1 cellular context compared by ENCODE assay signal in genomic region chr2:24046930-24047702, GRCh38.
TF ChIP-seq lines count a peak whose summit lies in the region.

TSS of gene WDCP (minus strand) at chr2:24047391. CDS start at chr2:24039494, 7,897 bp downstream.

TF ChIP-seq in HEK293, 187 proteins besides CTCF, POLR2A, EP300 and RAD21 (continued from another document and continues in another):
- TF ChIP-seq ZNF692 (tag by site-specific recombination; IDR thresholded peaks at IDR 0.05), result peak; percentile 72
- TF ChIP-seq ZNF785 (tag by site-specific recombination; IDR thresholded peaks at IDR 0.05), result no peak
- no peak for TF ChIP-seq ZNF248 (tag by site-specific recombination; IDR thresholded peaks at IDR 0.05)
- TF ChIP-seq ZNF544 (tag by site-specific recombination; IDR thresholded peaks at IDR 0.05), result no peak
- no peak for TF ChIP-seq ZNF660 (tag by site-specific recombination; IDR thresholded peaks at IDR 0.05)
- TF ChIP-seq ZNF302 (tag by site-specific recombination; IDR thresholded peaks at IDR 0.05; ENCODE audit: low read depth), result no peak
- TF ChIP-seq ZBTB17 (tag by site-specific recombination; IDR thresholded peaks at IDR 0.05), result peak; percentile 92
- TF ChIP-seq ZNF416 (tag by site-specific recombination; IDR thresholded peaks at IDR 0.05), result no peak
- TF ChIP-seq OSR2 (tag by site-specific recombination; IDR thresholded peaks at IDR 0.05), result no peak
- TF ChIP-seq ELK4 (IDR thresholded peaks at IDR 0.05; ENCODE audit: borderline replicate concordance, low read depth, low read length), result peak; percentile 51; the same call in 1 of the 2 replicates
- peak; percentile 55 for TF ChIP-seq EGR2 (tag by site-specific recombination; IDR thresholded peaks at IDR 0.05; ENCODE audit: low read depth)
- TF ChIP-seq ZNF362 (tag by site-specific recombination; IDR thresholded peaks at IDR 0.05), result no peak
- no peak for TF ChIP-seq ZFP69B (tag by site-specific recombination; IDR thresholded peaks at IDR 0.05)
- peak; percentile 42; the same call in 1 of the 2 replicates for TF ChIP-seq ZNF398 (tag by site-specific recombination; IDR thresholded peaks at IDR 0.05)
- no peak for TF ChIP-seq ZNF791 (tag by site-specific recombination; IDR thresholded peaks at IDR 0.05)
- no peak for TF ChIP-seq ZNF174 (tag by site-specific recombination; IDR thresholded peaks at IDR 0.05)
- TF ChIP-seq ZNF600 (tag by site-specific recombination; IDR thresholded peaks at IDR 0.05), result peak; percentile 43; the same call in 1 of the 2 replicates
- TF ChIP-seq ZNF707 (tag by site-specific recombination; IDR thresholded peaks at IDR 0.05), result no peak
- TF ChIP-seq BCL11B (tag by site-specific recombination; IDR thresholded peaks at IDR 0.05; ENCODE audit: low read depth), result no peak
- no peak for TF ChIP-seq ZNF341 (tag by site-specific recombination; IDR thresholded peaks at IDR 0.05; ENCODE audit: low read depth)
- no peak for TF ChIP-seq ZBTB8A (tag by site-specific recombination; IDR thresholded peaks at IDR 0.05)
- TF ChIP-seq ZNF18 (tag by site-specific recombination; IDR thresholded peaks at IDR 0.05), result no peak
- TF ChIP-seq ZNF266 (tag by site-specific recombination; IDR thresholded peaks at IDR 0.05; ENCODE audit: low read depth), result no peak
- peak; percentile 62; the same call in 1 of the 2 replicates for TF ChIP-seq ZNF639 (tag by site-specific recombination; IDR thresholded peaks at IDR 0.05)
- no peak for TF ChIP-seq MYNN (tag by site-specific recombination; IDR thresholded peaks at IDR 0.05; ENCODE audit: borderline replicate concordance)
- no peak for TF ChIP-seq ZNF169 (tag by site-specific recombination; IDR thresholded peaks at IDR 0.05)
- no peak for TF ChIP-seq ZSCAN18 (tag by site-specific recombination; IDR thresholded peaks at IDR 0.05)
- no peak for TF ChIP-seq WT1 (tag by site-specific recombination; IDR thresholded peaks at IDR 0.05)
- TF ChIP-seq ZNF792 (tag by site-specific recombination; IDR thresholded peaks at IDR 0.05), result no peak
- TF ChIP-seq SALL2 (tag by site-specific recombination; IDR thresholded peaks at IDR 0.05; ENCODE audit: borderline replicate concordance), result no peak
- no peak for TF ChIP-seq ZNF830 (tag by site-specific recombination; IDR thresholded peaks at IDR 0.05; ENCODE audit: low read depth)
- no peak for TF ChIP-seq ZNF146 (tag by site-specific recombination; IDR thresholded peaks at IDR 0.05)
- no peak for TF ChIP-seq ZNF623 (tag by site-specific recombination; IDR thresholded peaks at IDR 0.05)
- TF ChIP-seq KLF10 (tag by site-specific recombination; IDR thresholded peaks at IDR 0.05), result 0 out of 2 replicates have a peak, but pooled peaks have one; percentile 15
- TF ChIP-seq ZNF112 (tag by site-specific recombination; IDR thresholded peaks at IDR 0.05), result no peak
- TF ChIP-seq ZSCAN16 (tag by site-specific recombination; IDR thresholded peaks at IDR 0.05), result no peak
- TF ChIP-seq ZNF10 (tag by site-specific recombination; IDR thresholded peaks at IDR 0.05), result no peak
- TF ChIP-seq ZNF629 (tag by site-specific recombination; IDR thresholded peaks at IDR 0.05), result no peak
- no peak for TF ChIP-seq ZNF202 (tag by site-specific recombination; IDR thresholded peaks at IDR 0.05; ENCODE audit: borderline replicate concordance)
- no peak for TF ChIP-seq ZNF223 (tag by site-specific recombination; IDR thresholded peaks at IDR 0.05)
- TF ChIP-seq SP3 (tag by site-specific recombination; IDR thresholded peaks at IDR 0.05), result peak; percentile 87
- TF ChIP-seq ZNF777 (tag by site-specific recombination; IDR thresholded peaks at IDR 0.05; ENCODE audit: borderline replicate concordance), result no peak
- TF ChIP-seq ZNF221 (tag by site-specific recombination; IDR thresholded peaks at IDR 0.05; ENCODE audit: borderline replicate concordance), result no peak
- peak; percentile 80 for TF ChIP-seq ZNF449 (tag by site-specific recombination; IDR thresholded peaks at IDR 0.05)
- TF ChIP-seq ZNF324 (tag by site-specific recombination; IDR thresholded peaks at IDR 0.05), result peak; percentile 47; the same call in 1 of the 2 replicates
- TF ChIP-seq PRDM6 (tag by site-specific recombination; IDR thresholded peaks at IDR 0.05), result no peak
- TF ChIP-seq ZBTB49 (tag by site-specific recombination; IDR thresholded peaks at IDR 0.05; ENCODE audit: low read depth), result no peak
- TF ChIP-seq ZNF514 (tag by site-specific recombination; IDR thresholded peaks at IDR 0.05), result no peak
- no peak for TF ChIP-seq PRDM1 (tag by site-specific recombination; IDR thresholded peaks at IDR 0.05)
- TF ChIP-seq ZBTB20 (tag by site-specific recombination; IDR thresholded peaks at IDR 0.05), result peak; percentile 47; the same call in 1 of the 2 replicates
- TF ChIP-seq ZNF843 (tag by site-specific recombination; IDR thresholded peaks at IDR 0.05), result peak; percentile 58
- TF ChIP-seq ZNF596 (tag by site-specific recombination; IDR thresholded peaks at IDR 0.05), result no peak
- no peak for TF ChIP-seq MZF1 (tag by site-specific recombination; IDR thresholded peaks at IDR 0.05; ENCODE audit: borderline replicate concordance)
- TF ChIP-seq ZNF555 (tag by site-specific recombination; conservative IDR thresholded peaks at IDR 0.05), result no peak
- TF ChIP-seq ZNF138 (tag by site-specific recombination; IDR thresholded peaks at IDR 0.05; ENCODE audit: borderline replicate concordance), result no peak
- TF ChIP-seq ZNF571 (tag by site-specific recombination; IDR thresholded peaks at IDR 0.05), result no peak
- no peak for TF ChIP-seq MEIS1 (CRISPR knock-in tag; IDR thresholded peaks at IDR 0.05; ENCODE audit: borderline replicate concordance)
